In genomic region chr1:91846007-91846620, GRCh38 we compare ENCODE assay signal across 8 cellular contexts. TPM values are rescaled to one million over a fixed set of nuclear protein-coding genes. Genes with fewer than 3 reads are reported as not detected.
DNase-seq lines count a peak whose midpoint lies in the region; TF ChIP-seq lines count a peak whose summit lies in the region.

No MANE protein-coding gene starts in this region.

- peaks cover 12% of the 10 kb centered on the region for H3K4me1 Mint-ChIP-seq in activated CD4-positive, alpha-beta T cell treated with anti-CD3 and anti-CD28 coated beads, Interleukin-2, amount 10 ng/mL, durations not matched to agents 7 days and 5 days
- peaks cover 75 to 93% (median 87%) of the 10 kb centered on the region in 3 donors for H3K4me1 Mint-ChIP-seq in CD8-positive, alpha-beta memory T cell

- no peaks in the 10 kb centered on the region for H3K36me3 ChIP-seq in HEK293 (ENCODE audit: control insufficient read depth in 2 of 2, insufficient read depth in 1 of 2, low read length in 2 of 2)
- no peaks in the 10 kb centered on the region for H3K36me3 ChIP-seq in CD8-positive, alpha-beta memory T cell (ENCODE audit: insufficient read depth, low read length)

- H3K27ac ChIP-seq in HEK293 (ENCODE audit: extremely low read depth, low read depth, low read length), result peak overlapping the region; percentile 12
- H3K27ac ChIP-seq in CD8-positive, alpha-beta memory T cell (ENCODE audit: low read depth, low read length), result no peak overlapping the region

- H3K9me3 Mint-ChIP-seq in activated CD4-positive, alpha-beta T cell treated with anti-CD3 and anti-CD28 coated beads, Interleukin-2, amount 10 ng/mL, durations not matched to agents 7 days and 5 days, result peaks cover 13% of the 10 kb centered on the region
- H3K9me3 Mint-ChIP-seq in CD8-positive, alpha-beta memory T cell, result no peaks in the 10 kb centered on the region

- H3K9me3 ChIP-seq in HEK293 (ENCODE audit: control insufficient read depth, insufficient read depth, low read depth, low read length), result no peaks in the 10 kb centered on the region
- H3K9me3 ChIP-seq in CD8-positive, alpha-beta memory T cell (ENCODE audit: low read length), result no peaks in the 10 kb centered on the region

- peaks cover 6% of the 10 kb centered on the region for H3K36me3 Mint-ChIP-seq in activated CD4-positive, alpha-beta T cell treated with anti-CD3 and anti-CD28 coated beads, Interleukin-2, amount 10 ng/mL, durations not matched to agents 7 days and 5 days (ENCODE audit: low read depth)
- peaks cover 5 to 13% (median 6%) of the 10 kb centered on the region in 3 donors for H3K36me3 Mint-ChIP-seq in CD8-positive, alpha-beta memory T cell

- H3K4me3 ChIP-seq in HEK293 (ENCODE audit: low read depth, low read length), result no peak overlapping the region
- H3K4me3 ChIP-seq in CD8-positive, alpha-beta memory T cell (ENCODE audit: low read length), result no peak overlapping the region

- no peak for TF ChIP-seq CTCF in HEK293 (tag by site-specific recombination; IDR thresholded peaks at IDR 0.05)

- peaks cover 5% of the 10 kb centered on the region for H3K27me3 Mint-ChIP-seq in activated CD4-positive, alpha-beta T cell treated with anti-CD3 and anti-CD28 coated beads, Interleukin-2, amount 10 ng/mL, durations not matched to agents 7 days and 5 days
- H3K27me3 Mint-ChIP-seq in CD8-positive, alpha-beta memory T cell, result no peaks in the 10 kb centered on the region

- no peak overlapping the region for H3K4me3 Mint-ChIP-seq in activated CD4-positive, alpha-beta T cell treated with anti-CD3 and anti-CD28 coated beads, Interleukin-2, amount 10 ng/mL, durations not matched to agents 7 days and 5 days
- H3K4me3 Mint-ChIP-seq in CD8-positive, alpha-beta memory T cell, result no peak overlapping the region

- H3K27me3 ChIP-seq in CD8-positive, alpha-beta memory T cell (ENCODE audit: insufficient read depth, low read length, poor library complexity, severe bottlenecking), result no peaks in the 10 kb centered on the region

- POLR2A ChIA-PET in HEK293 (lab: Yijun Ruan, JAX), result interaction anchor here (1.4 kb wide), 1 partner anchor 39 kb away, joined by 5 read pairs; no protein-coding TSS in a partner anchor
- POLR2A ChIA-PET in activated CD4-positive, alpha-beta T cell treated with anti-CD3 and anti-CD28 coated beads, Interleukin-2, amount 10 ng/mL, durations not matched to agents 7 days and 5 days (lab: Charles Lee), result no interaction called here
- POLR2A ChIA-PET in CD8-positive, alpha-beta memory T cell (lab: Charles Lee), result no interaction called here

- peaks cover 35% of the 10 kb centered on the region for H3K4me1 ChIP-seq in HEK293 (ENCODE audit: control insufficient read depth, insufficient read depth, low read length)
- peaks cover 5% of the 10 kb centered on the region for H3K4me1 ChIP-seq in CD8-positive, alpha-beta memory T cell (ENCODE audit: insufficient read depth, low read length)

- DNase-seq in NCI-H748 (lab: John Stamatoyannopoulos, UW; ENCODE audit: unreplicated experiment) (peak; percentile 97), fibroblast of gingiva (ENCODE audit: low read depth) (peak; percentile 60), retina (peak; percentile 43), GM03348 (ENCODE audit: low spot score) (no peak), SIG-M5 treated with dmso at 0.1 percent for 504 hours (lab: John Stamatoyannopoulos, UW; ENCODE audit: unreplicated experiment) (no peak)
- no peak for DNase-seq in activated CD4-positive, alpha-beta T cell treated with anti-CD3 and anti-CD28 coated beads, Interleukin-2, amount 10 ng/mL, durations not matched to agents 7 days and 5 days
- DNase-seq in CD8-positive, alpha-beta memory T cell, result no peak

- CTCF ChIA-PET in HEK293 (lab: Yijun Ruan, JAX), result interaction anchor here (0.6 to 1.3 kb wide), 4 partner anchors 25 to 344 kb away, joined by 3 to 4 read pairs (median 3); no protein-coding TSS in a partner anchor
- CTCF ChIA-PET in activated CD4-positive, alpha-beta T cell treated with anti-CD3 and anti-CD28 coated beads, Interleukin-2, amount 10 ng/mL, durations not matched to agents 7 days and 5 days (lab: Charles Lee), result interaction anchor here (0.6 to 1.6 kb wide), 5 partner anchors 8 to 1860 kb away, joined by 3 to 4 read pairs (median 3); no protein-coding TSS in a partner anchor
- CTCF ChIA-PET in CD8-positive, alpha-beta memory T cell (lab: Charles Lee), result no interaction called here

- no peak overlapping the region for H3K27ac Mint-ChIP-seq in activated CD4-positive, alpha-beta T cell treated with anti-CD3 and anti-CD28 coated beads, Interleukin-2, amount 10 ng/mL, durations not matched to agents 7 days and 5 days
- H3K27ac Mint-ChIP-seq in CD8-positive, alpha-beta memory T cell, result peak overlapping the region in 4 of 8 donors; percentile 26 to 53 (median 36)

TF ChIP-seq in HEK293, 187 proteins besides CTCF, POLR2A, EP300 and RAD21 (continues in another document):
- no peak for TF ChIP-seq BCL11B (tag by site-specific recombination; IDR thresholded peaks at IDR 0.05; ENCODE audit: low read depth)
- no peak for TF ChIP-seq ZNF707 (tag by site-specific recombination; IDR thresholded peaks at IDR 0.05)
- TF ChIP-seq SP2 (tag by site-specific recombination; IDR thresholded peaks at IDR 0.05), result no peak
- TF ChIP-seq GFI1B (tag by site-specific recombination; IDR thresholded peaks at IDR 0.05), result no peak
- no peak for TF ChIP-seq ZNF350 (tag by site-specific recombination; IDR thresholded peaks at IDR 0.05)
- no peak for TF ChIP-seq ZNF24 (tag by site-specific recombination; IDR thresholded peaks at IDR 0.05)
- TF ChIP-seq ZBTB8A (tag by site-specific recombination; IDR thresholded peaks at IDR 0.05), result 0 out of 2 replicates have a peak, but pooled peaks have one; percentile 38
- TF ChIP-seq ZNF175 (tag by site-specific recombination; IDR thresholded peaks at IDR 0.05), result no peak
- TF ChIP-seq, protein P1, sequence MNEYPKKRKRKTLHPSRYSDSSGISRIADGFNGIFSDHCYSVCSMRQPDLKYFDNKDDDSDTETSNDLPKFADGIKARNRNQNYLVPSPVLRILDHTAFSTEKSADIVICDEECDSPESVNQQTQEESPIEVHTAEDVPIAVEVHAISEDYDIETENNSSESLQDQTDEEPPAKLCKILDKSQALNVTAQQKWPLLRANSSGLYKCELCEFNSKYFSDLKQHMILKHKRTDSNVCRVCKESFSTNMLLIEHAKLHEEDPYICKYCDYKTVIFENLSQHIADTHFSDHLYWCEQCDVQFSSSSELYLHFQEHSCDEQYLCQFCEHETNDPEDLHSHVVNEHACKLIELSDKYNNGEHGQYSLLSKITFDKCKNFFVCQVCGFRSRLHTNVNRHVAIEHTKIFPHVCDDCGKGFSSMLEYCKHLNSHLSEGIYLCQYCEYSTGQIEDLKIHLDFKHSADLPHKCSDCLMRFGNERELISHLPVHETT (tag by site-specific recombination; IDR thresholded peaks at IDR 0.05), result no peak
- no peak for TF ChIP-seq ZSCAN16 (tag by site-specific recombination; IDR thresholded peaks at IDR 0.05)
- TF ChIP-seq ZNF548 (tag by site-specific recombination; IDR thresholded peaks at IDR 0.05), result no peak
- TF ChIP-seq, protein P2, sequence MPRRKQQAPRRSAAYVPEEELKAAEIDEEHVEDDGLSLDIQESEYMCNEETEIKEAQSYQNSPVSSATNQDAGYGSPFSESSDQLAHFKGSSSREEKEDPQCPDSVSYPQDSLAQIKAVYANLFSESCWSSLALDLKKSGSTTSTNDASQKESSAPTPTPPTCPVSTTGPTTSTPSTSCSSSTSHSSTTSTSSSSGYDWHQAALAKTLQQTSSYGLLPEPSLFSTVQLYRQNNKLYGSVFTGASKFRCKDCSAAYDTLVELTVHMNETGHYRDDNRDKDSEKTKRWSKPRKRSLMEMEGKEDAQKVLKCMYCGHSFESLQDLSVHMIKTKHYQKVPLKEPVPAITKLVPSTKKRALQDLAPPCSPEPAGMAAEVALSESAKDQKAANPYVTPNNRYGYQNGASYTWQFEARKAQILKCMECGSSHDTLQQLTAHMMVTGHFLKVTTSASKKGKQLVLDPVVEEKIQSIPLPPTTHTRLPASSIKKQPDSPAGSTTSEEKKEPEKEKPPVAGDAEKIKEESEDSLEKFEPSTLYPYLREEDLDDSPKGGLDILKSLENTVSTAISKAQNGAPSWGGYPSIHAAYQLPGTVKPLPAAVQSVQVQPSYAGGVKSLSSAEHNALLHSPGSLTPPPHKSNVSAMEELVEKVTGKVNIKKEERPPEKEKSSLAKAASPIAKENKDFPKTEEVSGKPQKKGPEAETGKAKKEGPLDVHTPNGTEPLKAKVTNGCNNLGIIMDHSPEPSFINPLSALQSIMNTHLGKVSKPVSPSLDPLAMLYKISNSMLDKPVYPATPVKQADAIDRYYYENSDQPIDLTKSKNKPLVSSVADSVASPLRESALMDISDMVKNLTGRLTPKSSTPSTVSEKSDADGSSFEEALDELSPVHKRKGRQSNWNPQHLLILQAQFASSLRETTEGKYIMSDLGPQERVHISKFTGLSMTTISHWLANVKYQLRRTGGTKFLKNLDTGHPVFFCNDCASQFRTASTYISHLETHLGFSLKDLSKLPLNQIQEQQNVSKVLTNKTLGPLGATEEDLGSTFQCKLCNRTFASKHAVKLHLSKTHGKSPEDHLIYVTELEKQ (tag by site-specific recombination; IDR thresholded peaks at IDR 0.05; ENCODE audit: borderline replicate concordance), result no peak
- TF ChIP-seq MZF1 (tag by site-specific recombination; IDR thresholded peaks at IDR 0.05; ENCODE audit: borderline replicate concordance), result peak; percentile 82
- TF ChIP-seq, protein P3, sequence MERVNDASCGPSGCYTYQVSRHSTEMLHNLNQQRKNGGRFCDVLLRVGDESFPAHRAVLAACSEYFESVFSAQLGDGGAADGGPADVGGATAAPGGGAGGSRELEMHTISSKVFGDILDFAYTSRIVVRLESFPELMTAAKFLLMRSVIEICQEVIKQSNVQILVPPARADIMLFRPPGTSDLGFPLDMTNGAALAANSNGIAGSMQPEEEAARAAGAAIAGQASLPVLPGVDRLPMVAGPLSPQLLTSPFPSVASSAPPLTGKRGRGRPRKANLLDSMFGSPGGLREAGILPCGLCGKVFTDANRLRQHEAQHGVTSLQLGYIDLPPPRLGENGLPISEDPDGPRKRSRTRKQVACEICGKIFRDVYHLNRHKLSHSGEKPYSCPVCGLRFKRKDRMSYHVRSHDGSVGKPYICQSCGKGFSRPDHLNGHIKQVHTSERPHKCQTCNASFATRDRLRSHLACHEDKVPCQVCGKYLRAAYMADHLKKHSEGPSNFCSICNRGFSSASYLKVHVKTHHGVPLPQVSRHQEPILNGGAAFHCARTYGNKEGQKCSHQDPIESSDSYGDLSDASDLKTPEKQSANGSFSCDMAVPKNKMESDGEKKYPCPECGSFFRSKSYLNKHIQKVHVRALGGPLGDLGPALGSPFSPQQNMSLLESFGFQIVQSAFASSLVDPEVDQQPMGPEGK (tag by site-specific recombination; IDR thresholded peaks at IDR 0.05), result 0 out of 2 replicates have a peak, but pooled peaks have one; percentile 15
- peak; percentile 58; the same call in 1 of the 2 replicates for TF ChIP-seq ZNF843 (tag by site-specific recombination; IDR thresholded peaks at IDR 0.05)

RNA-seq across cellular contexts. Expression of gene TGFBR3, which starts 39.8 kb away (rescaled TPM):
- 10 to 100 TPM; 12.9 to 13.0 TPM for total RNA-seq in activated CD4-positive, alpha-beta T cell treated with anti-CD3 and anti-CD28 coated beads, Interleukin-2, amount 10 ng/mL, durations not matched to agents 7 days and 5 days
- 10 to 100 TPM; 28.8 to 29.9 TPM for total RNA-seq in CD8-positive, alpha-beta memory T cell
- 78.5 TPM for polyA plus RNA-seq in CD8-positive, alpha-beta memory T cell

Comparison
In these comparisons a context has a peak if more than half of its experiments do, and no peak if none do; other contexts are left out.
1. DNase-seq: peak in NCI-H748 (single experiment), fibroblast of gingiva (single experiment) and retina (single experiment); none in GM03348 (single experiment), SIG-M5 treated with dmso at 0.1 percent for 504 hours (single experiment), activated CD4-positive, alpha-beta T cell treated with anti-CD3 and anti-CD28 coated beads, Interleukin-2, amount 10 ng/mL, durations not matched to agents 7 days and 5 days (single experiment) and CD8-positive, alpha-beta memory T cell (0 of 5).